In the genomic region with DNA sequence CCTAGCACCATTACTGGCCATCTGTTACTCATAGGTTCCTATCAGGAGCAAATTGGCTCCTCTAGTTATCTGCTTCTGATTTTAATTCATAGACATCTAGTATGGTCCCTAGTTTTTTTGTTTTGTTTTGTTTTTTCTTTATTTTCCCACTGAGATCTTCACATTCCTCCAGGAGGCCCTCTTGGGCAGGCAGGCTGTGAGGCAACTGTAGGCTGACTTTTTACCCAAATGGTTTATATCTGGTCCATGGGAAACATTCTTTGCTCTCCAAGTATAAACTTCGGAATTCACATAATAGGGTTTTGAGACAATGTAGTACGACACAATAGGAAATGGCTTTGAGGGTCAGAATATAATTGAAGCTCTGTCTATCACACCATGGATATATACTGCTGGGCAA, we compare ENCODE assay signal across 22 cellular contexts.
"Had no signal": no experiment of that assay in that cellular context is flagged by ENCODE, and none has a peak within 500 bp of the region (broad histone marks: within the 10 kb centered on the region; RNA-seq: fewer than 3 reads in every experiment).

No MANE protein-coding gene starts in this region.

- H3K27me3 ChIP-seq: dorsolateral prefrontal cortex, gastrocnemius medialis, heart left ventricle, neutrophil, sigmoid colon, tibial nerve, vagina had no signal

- H3K9me3 ChIP-seq: gastrocnemius medialis, neutrophil, sigmoid colon, SK-N-SH, tibial nerve, vagina had no signal

- FAIRE-seq: astrocyte, bronchial epithelial cell had no signal

- H3K4me3 ChIP-seq: dorsolateral prefrontal cortex, gastrocnemius medialis, heart left ventricle, sigmoid colon, tibial nerve, vagina had no signal

- H3K27ac ChIP-seq: dorsolateral prefrontal cortex, gastrocnemius medialis, heart left ventricle, neutrophil, sigmoid colon, tibial nerve, vagina had no signal

- H3K9ac ChIP-seq: SK-N-SH had no signal

- H3K36me3 ChIP-seq: gastrocnemius medialis, heart left ventricle, neutrophil, sigmoid colon, tibial nerve, vagina had no signal

- H3K4me1 ChIP-seq: gastrocnemius medialis, heart left ventricle, sigmoid colon, tibial nerve, vagina had no signal

- DNase-seq: activated CD4-positive, alpha-beta T cell treated with anti-CD3 and anti-CD28 coated beads, Interleukin-2, amount 10 ng/mL, durations not matched to agents 7 days and 5 days; activated CD8-positive, alpha-beta memory T cell treated with anti-CD3 and anti-CD28 coated beads, Interleukin-2, amount 50 U/mL, for 4 hours; activated effector memory CD4-positive, alpha-beta T cell treated with anti-CD3 and anti-CD28 coated beads, Interleukin-2, amount 50 U/mL, for 16 hours; activated naive CD4-positive, alpha-beta T cell treated with anti-CD3 and anti-CD28 coated beads, Interleukin-2, amount 50 U/mL, for 16 hours; activated T-cell treated with anti-CD3 and anti-CD28 coated beads, Interleukin-2, amount 50 U/mL, for 72 hours; dorsolateral prefrontal cortex; gastrocnemius medialis; heart left ventricle; kidney glomerular epithelial cell; mesendoderm; posterior cingulate gyrus; sigmoid colon; SK-N-SH; stimulated activated CD4-positive, alpha-beta T cell treated with anti-CD3 and anti-CD28 coated beads, Interleukin-2, amount 100 ng/mL, for 24 hours; stimulated activated naive CD4-positive, alpha-beta T cell treated with Interleukin-2 at 50 U/mL for 16 hours; substantia nigra; T-cell had no signal

- H3K4me2 ChIP-seq: SK-N-SH had no signal
